19 cellular contexts compared by ENCODE assay signal in the genomic region with DNA sequence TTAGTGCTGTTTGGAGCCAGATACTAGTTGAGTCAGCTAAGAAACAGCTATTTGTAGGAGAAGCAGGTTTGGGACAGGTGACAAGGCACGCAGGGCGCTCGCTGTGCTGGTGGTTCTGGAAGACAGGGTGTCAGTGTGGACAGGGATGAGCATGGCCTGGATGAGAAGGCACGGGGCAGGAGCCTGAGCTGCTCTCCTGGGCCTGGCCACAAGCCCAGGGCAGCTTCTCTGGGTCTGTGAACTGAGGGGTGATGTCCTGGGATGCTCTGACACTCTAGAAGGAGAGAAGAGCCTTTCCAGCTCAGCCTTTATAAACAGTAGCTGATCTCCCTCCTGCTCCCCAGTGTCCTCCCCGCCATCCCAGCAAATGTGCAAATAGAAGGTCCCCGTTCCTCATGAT. TPM values are rescaled to one million over a fixed set of nuclear protein-coding genes. Genes with fewer than 3 reads are reported as not detected.
A peak's percentile ranks its signal among the peaks of the same experiment; 100 is the strongest.
DNase-seq lines count a peak whose midpoint lies in the region; ATAC-seq and TF ChIP-seq lines count a peak whose summit lies in the region.
"Had no signal": no experiment of that assay in that cellular context is flagged by ENCODE, and none has a peak within 500 bp of the region (broad histone marks: within the 10 kb centered on the region; RNA-seq: fewer than 3 reads in every experiment).

No MANE protein-coding gene starts in this region.

- H3K9ac ChIP-seq in SU-DHL-6 (ENCODE audit: low read length): 0 out of 2 replicates have a peak overlapping the region, but pooled peaks have one; percentile 5
- H3K9ac ChIP-seq in neuronal stem cell (ENCODE audit: low read depth, low read length, poor library complexity): no peak overlapping the region

- H4K8ac ChIP-seq in neuronal stem cell (ENCODE audit: low read depth, low read length): no peak overlapping the region

- H2BK120ac ChIP-seq in neuronal stem cell (ENCODE audit: low read depth, low read length): no peak overlapping the region

- H3K9me2 ChIP-seq in SU-DHL-6 (replicated peaks; ENCODE audit: insufficient read depth, low read length): no peaks in the 10 kb centered on the region

- H3K4me3 Mint-ChIP-seq in activated naive CD8-positive, alpha-beta T cell: no peak overlapping the region
- H3K4me3 Mint-ChIP-seq in activated naive CD8-positive, alpha-beta T cell treated with anti-CD3 and anti-CD28 coated beads for 36 hours: no peak overlapping the region
- H3K4me3 Mint-ChIP-seq: CD8-positive, alpha-beta T cell; GM23338 had no signal

- H3K4me2 ChIP-seq in SU-DHL-6 (ENCODE audit: low read depth, low read length, poor library complexity, severe bottlenecking) (peak overlapping the region; percentile 42), neuronal stem cell (ENCODE audit: insufficient read depth, low read length, poor library complexity, severe bottlenecking) (no peak overlapping the region)
- H3K4me2 ChIP-seq: GM23338 had no signal

- no peaks in the 10 kb centered on the region for H3K9me3 Mint-ChIP-seq in activated naive CD8-positive, alpha-beta T cell (ENCODE audit: low read depth)
- no peaks in the 10 kb centered on the region for H3K9me3 Mint-ChIP-seq in activated naive CD8-positive, alpha-beta T cell treated with anti-CD3 and anti-CD28 coated beads for 36 hours
- H3K9me3 Mint-ChIP-seq: CD8-positive, alpha-beta T cell had no signal

- H3K27ac ChIP-seq in SU-DHL-6 (ENCODE audit: low read depth, low read length): no peak overlapping the region; the same call in 1 of the 2 replicates
- no peak overlapping the region for H3K27ac ChIP-seq in neuronal stem cell (replicated peaks; ENCODE audit: low read length)
- H3K27ac ChIP-seq: 22Rv1, C4-2B had no signal

- no CpG with 5 or more reads among the region's 6 CpGs for WGBS in neuronal stem cell (ENCODE audit: extremely low coverage in 2 of 2, insufficient read length in 2 of 2, insufficient replicate concordance in 1 of 2), 2 donors

- H3K27me3 ChIP-seq in SU-DHL-6 (ENCODE audit: low read length): no peaks in the 10 kb centered on the region
- no peaks in the 10 kb centered on the region for H3K27me3 ChIP-seq in neuronal stem cell (ENCODE audit: control insufficient read depth in 3 of 3, insufficient read depth in 3 of 3, low read depth in 1 of 3, low read length in 3 of 3)

- peaks cover 20% of the 10 kb centered on the region for H3F3A ChIP-seq in SU-DHL-6 (ENCODE audit: insufficient read depth)

- no peaks in the 10 kb centered on the region for H3K4me1 ChIP-seq in neuronal stem cell (ENCODE audit: control insufficient read depth in 2 of 2, insufficient read depth in 1 of 2, low read depth in 1 of 2, low read length in 2 of 2)

- no peaks in the 10 kb centered on the region for H3K79me1 ChIP-seq in neuronal stem cell (ENCODE audit: low read depth, low read length)

- no peak overlapping the region for H2AFZ ChIP-seq in SU-DHL-6 (ENCODE audit: low read depth, low read length, severe bottlenecking)
- no peak overlapping the region for H2AFZ ChIP-seq in neuronal stem cell (ENCODE audit: low read length)
- H2AFZ ChIP-seq: GM23338 had no signal

- H4K20me1 ChIP-seq in SU-DHL-6 (ENCODE audit: low read depth, low read length): no peaks in the 10 kb centered on the region

- no peak overlapping the region for H2BK12ac ChIP-seq in neuronal stem cell (ENCODE audit: low read length)

- no peak overlapping the region for H3K14ac ChIP-seq in neuronal stem cell (ENCODE audit: low read length)

- no peak overlapping the region for H3K4me3 ChIP-seq in SU-DHL-6 (ENCODE audit: insufficient read depth, low read length, poor library complexity, severe bottlenecking)
- H3K4me3 ChIP-seq in neuronal stem cell (ENCODE audit: low read length in 2 of 2): peak overlapping the region in 1 of 2 donors; percentile 68
- H3K4me3 ChIP-seq: GM23338 had no signal

- H3K9me3 ChIP-seq in SU-DHL-6 (ENCODE audit: insufficient read depth, low read length): no peaks in the 10 kb centered on the region
- no peaks in the 10 kb centered on the region for H3K9me3 ChIP-seq in neuronal stem cell (replicated peaks in 1 of 2; ENCODE audit: control insufficient read depth in 2 of 2, insufficient read depth in 1 of 2, low read depth in 1 of 2, low read length in 2 of 2)

- H3K36me3 Mint-ChIP-seq in activated naive CD8-positive, alpha-beta T cell: no peaks in the 10 kb centered on the region
- no peaks in the 10 kb centered on the region for H3K36me3 Mint-ChIP-seq in activated naive CD8-positive, alpha-beta T cell treated with anti-CD3 and anti-CD28 coated beads for 36 hours
- H3K36me3 Mint-ChIP-seq: CD8-positive, alpha-beta T cell had no signal

- H2BK5ac ChIP-seq in neuronal stem cell (ENCODE audit: low read length): no peak overlapping the region

- H3K4ac ChIP-seq in neuronal stem cell (ENCODE audit: low read length): no peak overlapping the region

- peak overlapping the region; percentile 82 for H3K23ac ChIP-seq in neuronal stem cell (ENCODE audit: low read depth, low read length, poor library complexity)

- DNase-seq in activated naive CD8-positive, alpha-beta T cell treated with anti-CD3 and anti-CD28 coated beads for 36 hours: no peak
- no peak for DNase-seq in neuronal stem cell (ENCODE audit: low spot score)
- DNase-seq in DMS53 treated with DMSO at 0.1 percent for 48 hours (lab: John Stamatoyannopoulos, UW; ENCODE audit: unreplicated experiment): no peak
- DNase-seq: CD8-positive, alpha-beta T cell; COR-L47; DMS153; DND-41; GF-D8; H7; IMR-90; KBM-7 had no signal

- no peak overlapping the region for H3K18ac ChIP-seq in neuronal stem cell (ENCODE audit: low read length)

- H3K4me1 Mint-ChIP-seq in activated naive CD8-positive, alpha-beta T cell (ENCODE audit: low read depth): no peaks in the 10 kb centered on the region
- no peaks in the 10 kb centered on the region for H3K4me1 Mint-ChIP-seq in activated naive CD8-positive, alpha-beta T cell treated with anti-CD3 and anti-CD28 coated beads for 36 hours
- H3K4me1 Mint-ChIP-seq: GM23338 had no signal

- peaks cover 5% of the 10 kb centered on the region for H3K27me3 Mint-ChIP-seq in activated naive CD8-positive, alpha-beta T cell
- H3K27me3 Mint-ChIP-seq in activated naive CD8-positive, alpha-beta T cell treated with anti-CD3 and anti-CD28 coated beads for 36 hours: no peaks in the 10 kb centered on the region

- no peak overlapping the region for H2AK5ac ChIP-seq in neuronal stem cell (ENCODE audit: low read depth, low read length)

- H2BK15ac ChIP-seq in neuronal stem cell (ENCODE audit: low read length): no peak overlapping the region

- H4K91ac ChIP-seq in neuronal stem cell (ENCODE audit: low read depth, low read length, poor library complexity): no peak overlapping the region

- no peaks in the 10 kb centered on the region for H3K79me2 ChIP-seq in SU-DHL-6 (ENCODE audit: insufficient read depth, low read length)

- TF ChIP-seq CTCF in SU-DHL-6 (IDR thresholded peaks at IDR 0.05; ENCODE audit: insufficient read depth, low read length, poor library complexity, severe bottlenecking): no peak

- H3K27ac Mint-ChIP-seq in activated naive CD8-positive, alpha-beta T cell: peak overlapping the region; percentile 36
- H3K27ac Mint-ChIP-seq in activated naive CD8-positive, alpha-beta T cell treated with anti-CD3 and anti-CD28 coated beads for 36 hours: no peak overlapping the region
- H3K27ac Mint-ChIP-seq: CD8-positive, alpha-beta T cell; GM23338 had no signal

- H3K36me3 ChIP-seq in SU-DHL-6 (ENCODE audit: low read length) (peaks cover 4% of the 10 kb centered on the region; the same call in 1 of the 2 replicates), neuronal stem cell (replicated peaks in 1 of 2; ENCODE audit: control insufficient read depth in 2 of 2, insufficient read depth in 2 of 2, low read length in 2 of 2) (no peaks in the 10 kb centered on the region)

- ATAC-seq in GM21825 (IDR thresholded peaks at IDR 0.05; ENCODE audit: unreplicated experiment) (no peak), HG02884 (IDR thresholded peaks at IDR 0.05; ENCODE audit: unreplicated experiment) (no peak)
- ATAC-seq: CD8-positive, alpha-beta T cell; GM23338 had no signal

RNA-seq across cellular contexts. Expression of a gene that starts 37.9 kb away (rescaled TPM):
- total RNA-seq in activated naive CD8-positive, alpha-beta T cell treated with anti-CD3 and anti-CD28 coated beads for 36 hours: not detected
- not detected for polyA plus RNA-seq in neuronal stem cell (2013, experiment 1 of 2)
- polyA plus RNA-seq in neuronal stem cell (2013, experiment 2 of 2): not detected
- total RNA-seq: A673; CD8-positive, alpha-beta T cell; GM23338; H7; IMR-90 had no signal
- polyA plus RNA-seq: GM23338, IMR-90 had no signal
